9 cellular contexts compared by ENCODE assay signal in the genomic region with DNA sequence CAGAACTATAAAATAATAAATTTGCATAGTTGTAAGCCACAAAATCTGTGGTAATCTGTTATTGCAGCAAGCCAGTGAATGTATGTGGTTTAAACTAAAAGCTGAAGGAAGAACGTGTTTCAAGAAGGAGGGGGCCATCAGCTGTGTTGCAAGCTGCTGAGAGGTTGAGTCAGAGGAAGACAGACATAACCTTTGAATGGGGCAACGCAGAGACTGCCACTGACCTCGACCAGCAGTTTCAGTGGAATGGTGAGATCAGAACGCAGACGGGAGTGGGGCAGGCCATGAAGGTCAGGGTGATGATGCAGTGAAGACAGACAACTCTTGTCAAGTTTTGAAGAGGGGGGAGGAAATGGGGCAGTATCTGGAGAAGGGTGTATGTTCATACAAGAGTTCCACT. TPM values are rescaled to one million over a fixed set of nuclear protein-coding genes. Genes with fewer than 3 reads are reported as not detected.
DNase-seq lines count a peak whose midpoint lies in the region; ATAC-seq, FAIRE-seq and TF ChIP-seq lines count a peak whose summit lies in the region.
"Had no signal": no experiment of that assay in that cellular context is flagged by ENCODE, and none has a peak within 500 bp of the region (broad histone marks: within the 10 kb centered on the region; RNA-seq: fewer than 3 reads in every experiment).

No MANE protein-coding gene starts in this region.

- peaks cover 0 to 7% (median 0%) of the 10 kb centered on the region in 5 donors for H3K36me3 Mint-ChIP-seq in naive thymus-derived CD4-positive, alpha-beta T cell

- CTCF ChIA-PET in naive thymus-derived CD4-positive, alpha-beta T cell (lab: Charles Lee), result no interaction called here

- in situ Hi-C loops in astrocyte of the spinal cord (cut with HindIII; ENCODE audit: low sequenced_read_pairs), result no loop called here

- ATAC-seq in DND-41 (ENCODE audit: insufficient read depth, low read depth) (0 out of 3 replicates have a peak, but pooled peaks have one; percentile 31), HG03095 (IDR thresholded peaks at IDR 0.05; ENCODE audit: unreplicated experiment) (no peak), GM21367 (IDR thresholded peaks at IDR 0.05; ENCODE audit: unreplicated experiment) (no peak)
- ATAC-seq in naive thymus-derived CD4-positive, alpha-beta T cell, result peak; percentile 93

- H3K36me3 ChIP-seq in DND-41 (ENCODE audit: insufficient read depth, low read length), result no peaks in the 10 kb centered on the region
- no peaks in the 10 kb centered on the region for H3K36me3 ChIP-seq in naive thymus-derived CD4-positive, alpha-beta T cell (ENCODE audit: control insufficient read depth in 2 of 3, insufficient read depth in 3 of 3, low read length in 3 of 3)

- H3K4me1 Mint-ChIP-seq in naive thymus-derived CD4-positive, alpha-beta T cell, result peaks cover 0 to 11% (median 5%) of the 10 kb centered on the region in 7 donors

- H3K9me3 ChIP-seq in DND-41 (ENCODE audit: insufficient read depth, low read length, severe bottlenecking), result no peaks in the 10 kb centered on the region
- H3K9me3 ChIP-seq in naive thymus-derived CD4-positive, alpha-beta T cell (ENCODE audit: control insufficient read depth in 2 of 3, low read length in 3 of 3), result no peaks in the 10 kb centered on the region

- no peaks in the 10 kb centered on the region for H3K79me2 ChIP-seq in DND-41 (ENCODE audit: insufficient read depth, low read length)

- H3K27me3 ChIP-seq in DND-41 (ENCODE audit: insufficient read depth, low read length, poor library complexity), result no peaks in the 10 kb centered on the region
- no peaks in the 10 kb centered on the region for H3K27me3 ChIP-seq in naive thymus-derived CD4-positive, alpha-beta T cell (ENCODE audit: control insufficient read depth in 2 of 2, insufficient read depth in 2 of 2, low read length in 2 of 2)

- H3K4me1 ChIP-seq in DND-41 (ENCODE audit: insufficient read depth, low read length), result no peaks in the 10 kb centered on the region
- no peaks in the 10 kb centered on the region for H3K4me1 ChIP-seq in naive thymus-derived CD4-positive, alpha-beta T cell (ENCODE audit: control insufficient read depth in 2 of 2, insufficient read depth in 2 of 2, low read length in 2 of 2)

- H3K4me2 ChIP-seq in DND-41 (ENCODE audit: insufficient read depth, low read length), result no peak overlapping the region

- no peak for FAIRE-seq in frontal cortex (lab: Jason Lieb, UNC)

- DNase-seq in DND-41, result no peak
- peak; percentile 98 for DNase-seq in MV-4-11 (lab: John Stamatoyannopoulos, UW)
- DNase-seq in astrocyte of the spinal cord (ENCODE audit: low read depth, low spot score), result peak; percentile 80
- DNase-seq in naive thymus-derived CD4-positive, alpha-beta T cell, result no peak
- no peak for DNase-seq in cerebellar cortex (ENCODE audit: low spot score)
- no peak for DNase-seq in frontal cortex (ENCODE audit: low spot score in 2 of 2)
- DNase-seq: OCI-M1 had no signal

- no peak overlapping the region for H3K9ac ChIP-seq in DND-41 (ENCODE audit: low read depth, low read length)

- peak overlapping the region; percentile 20; the same call in 1 of the 2 replicates for H2AFZ ChIP-seq in DND-41 (ENCODE audit: low read depth, low read length)

- H3K27ac Mint-ChIP-seq in naive thymus-derived CD4-positive, alpha-beta T cell, result no peak overlapping the region

- peaks cover 0 to 8% (median 4%) of the 10 kb centered on the region in 11 donors for H3K9me3 Mint-ChIP-seq in naive thymus-derived CD4-positive, alpha-beta T cell

- no peak overlapping the region for H3K4me3 ChIP-seq in DND-41 (ENCODE audit: low read depth in 1 of 2, low read length in 2 of 2)
- no peak overlapping the region for H3K4me3 ChIP-seq in astrocyte of the spinal cord (ENCODE audit: low read depth, low read length)
- no peak overlapping the region for H3K4me3 ChIP-seq in naive thymus-derived CD4-positive, alpha-beta T cell (ENCODE audit: low read length)

- no peak overlapping the region for H3K4me3 Mint-ChIP-seq in naive thymus-derived CD4-positive, alpha-beta T cell

- H4K20me1 ChIP-seq in DND-41 (ENCODE audit: insufficient read depth, low read length), result no peaks in the 10 kb centered on the region

- intact Hi-C loops in naive thymus-derived CD4-positive, alpha-beta T cell (cut with micrococcal nuclease), result no loop called here

- H3K27me3 Mint-ChIP-seq in naive thymus-derived CD4-positive, alpha-beta T cell, result peaks cover 15 to 29% (median 20%) of the 10 kb centered on the region in 5 donors

- TF ChIP-seq CTCF in DND-41 (IDR thresholded peaks at IDR 0.05; ENCODE audit: borderline replicate concordance, extremely low read depth, low read length, poor library complexity, severe bottlenecking), result no peak
- no peak for TF ChIP-seq CTCF in astrocyte of the spinal cord (IDR thresholded peaks at IDR 0.05; ENCODE audit: low read depth, low read length)

- POLR2A ChIA-PET in naive thymus-derived CD4-positive, alpha-beta T cell (lab: Charles Lee), result no interaction called here

- H3K27ac ChIP-seq in DND-41 (ENCODE audit: low read length), result no peak overlapping the region
- no peak overlapping the region for H3K27ac ChIP-seq in naive thymus-derived CD4-positive, alpha-beta T cell (ENCODE audit: low read depth, low read length)

RNA-seq across cellular contexts. Expression of gene QSOX1, which starts 23.2 kb away (rescaled TPM):
- 10 to 100 TPM; 22.1 to 55.6 (median 25.6) TPM for total RNA-seq in naive thymus-derived CD4-positive, alpha-beta T cell
- polyA plus RNA-seq in naive thymus-derived CD4-positive, alpha-beta T cell, result 10 to 100 TPM in 1 of 2 donors, 1 to 10 TPM in 1; 9.3 to 11.7 TPM
- total RNA-seq in frontal cortex, result 14.3 TPM

Comparison
In these comparisons a context has a peak if more than half of its experiments do, and no peak if none do; other contexts are left out.
1. ATAC-seq: peak in DND-41 (single experiment) and naive thymus-derived CD4-positive, alpha-beta T cell (single experiment); none in HG03095 (single experiment) and GM21367 (single experiment).
2. DNase-seq: peak in MV-4-11 (single experiment) and astrocyte of the spinal cord (single experiment); none in DND-41 (single experiment), naive thymus-derived CD4-positive, alpha-beta T cell (0 of 9), cerebellar cortex (single experiment) and frontal cortex (0 of 2).